In genomic region chr2:232632904-232633412, GRCh38 we compare ENCODE assay signal across 8 cellular contexts. TPM values are rescaled to one million over a fixed set of nuclear protein-coding genes. Genes with fewer than 3 reads are reported as not detected.
DNase-seq lines count a peak whose midpoint lies in the region; ATAC-seq and TF ChIP-seq lines count a peak whose summit lies in the region.

No MANE protein-coding gene starts in this region.

- H3K27ac ChIP-seq in BLaER1 (no peak overlapping the region), mesodermal cell (ENCODE audit: low read depth, low read length, severe bottlenecking) (peak overlapping the region; percentile 41), upper lobe of left lung (peak overlapping the region in 3 of 4 donors; percentile 50 to 77 (median 52))
- H3K27ac ChIP-seq in effector memory CD4-positive, alpha-beta T cell (ENCODE audit: insufficient read depth, low read length, poor library complexity, severe bottlenecking) = no peak overlapping the region

- 5 to 7% methylated on average over 35 to 39 of the region's 40 CpGs for whole genome bisulfite sequencing in mesodermal cell (ENCODE audit: insufficient coverage in 2 of 2), 2 experiments
- WGBS in upper lobe of left lung, 2 donors = 3 to 4% methylated on average over 34 to 40 of the region's 40 CpGs

- DNase-seq in MG63 = peak; percentile 5
- no peak for DNase-seq in effector memory CD4-positive, alpha-beta T cell
- peak in 1 of 2 donors; percentile 83 for DNase-seq in upper lobe of left lung

- H3K36me3 ChIP-seq in BLaER1 (no peaks in the 10 kb centered on the region), MG63 (no peaks in the 10 kb centered on the region), mesodermal cell (ENCODE audit: control insufficient read depth, insufficient read depth, low read length) (no peaks in the 10 kb centered on the region), upper lobe of left lung (no peaks in the 10 kb centered on the region)
- H3K36me3 ChIP-seq in effector memory CD4-positive, alpha-beta T cell (ENCODE audit: control insufficient read depth, insufficient read depth, low read length) = no peaks in the 10 kb centered on the region

- TF ChIP-seq EP300 in upper lobe of left lung (IDR thresholded peaks at IDR 0.05) = no peak

- H3K27me3 ChIP-seq in BLaER1 (peaks cover 63% of the 10 kb centered on the region), MG63 (peaks cover 19% of the 10 kb centered on the region), upper lobe of left lung (peaks cover 0 to 31% (median 18%) of the 10 kb centered on the region in 4 donors)
- H3K27me3 ChIP-seq in effector memory CD4-positive, alpha-beta T cell (replicated peaks; ENCODE audit: control insufficient read depth, insufficient read depth, low read length, poor library complexity, severe bottlenecking) = peaks cover 40% of the 10 kb centered on the region

- H3K4me2 ChIP-seq in BLaER1 = peak overlapping the region; percentile 97

- ATAC-seq in upper lobe of left lung (ENCODE audit: low FRiP score in 2 of 2) = peak; percentile 54 to 83
- ATAC-seq in GM21619 (IDR thresholded peaks at IDR 0.05; ENCODE audit: unreplicated experiment) = no peak
- no peak for ATAC-seq in GM19397 (IDR thresholded peaks at IDR 0.05; ENCODE audit: unreplicated experiment)
- ATAC-seq in GM21576 (IDR thresholded peaks at IDR 0.05; ENCODE audit: unreplicated experiment) = no peak

- H4K20me1 ChIP-seq in BLaER1 = peaks cover 28% of the 10 kb centered on the region; the same call in 1 of the 2 replicates

- H3K4me1 ChIP-seq in BLaER1 = peaks cover 16% of the 10 kb centered on the region
- peaks cover 18% of the 10 kb centered on the region for H3K4me1 ChIP-seq in effector memory CD4-positive, alpha-beta T cell (ENCODE audit: control insufficient read depth, insufficient read depth, low read length, poor library complexity, severe bottlenecking)
- H3K4me1 ChIP-seq in mesodermal cell (ENCODE audit: control insufficient read depth, insufficient read depth, low read length, poor library complexity, severe bottlenecking) = no peaks in the 10 kb centered on the region
- peaks cover 11 to 27% (median 25%) of the 10 kb centered on the region in 4 donors for H3K4me1 ChIP-seq in upper lobe of left lung

- peak overlapping the region; percentile 68 for H3K4me3 ChIP-seq in BLaER1
- H3K4me3 ChIP-seq in MG63 = peak overlapping the region; percentile 54
- H3K4me3 ChIP-seq in effector memory CD4-positive, alpha-beta T cell (ENCODE audit: insufficient read depth, low read depth, low read length, poor library complexity, severe bottlenecking) = peak overlapping the region; percentile 58
- H3K4me3 ChIP-seq in mesodermal cell (ENCODE audit: extremely low read depth, insufficient read depth, low read length, poor library complexity, severe bottlenecking) = peak overlapping the region; percentile 64
- peak overlapping the region; percentile 29 to 63 (median 51) for H3K4me3 ChIP-seq in upper lobe of left lung

- TF ChIP-seq CTCF in upper lobe of left lung (IDR thresholded peaks at IDR 0.05) = no peak

- no peak overlapping the region; the same call in 1 of the 2 replicates for H3K9ac ChIP-seq in BLaER1

- H3K9me3 ChIP-seq in BLaER1 = no peaks in the 10 kb centered on the region
- H3K9me3 ChIP-seq in MG63 = no peaks in the 10 kb centered on the region
- no peaks in the 10 kb centered on the region for H3K9me3 ChIP-seq in effector memory CD4-positive, alpha-beta T cell (ENCODE audit: control insufficient read depth, low read length)
- H3K9me3 ChIP-seq in mesodermal cell (ENCODE audit: control insufficient read depth, low read length) = no peaks in the 10 kb centered on the region
- H3K9me3 ChIP-seq in upper lobe of left lung = no peaks in the 10 kb centered on the region

- TF ChIP-seq POLR2A in upper lobe of left lung (IDR thresholded peaks at IDR 0.05) = no peak

RNA-seq across cellular contexts. Expression of gene EFHD1, which starts 0.4 kb away (rescaled TPM):
- not detected in 2 replicates for total RNA-seq in MG63 (2014; rRNA removed; shearing (Covaris generic); ENCODE audit: low replicate concordance)
- polyA plus RNA-seq in mesodermal cell (2013, experiment 1 of 2) = 23.6 TPM
- 15.5 TPM for polyA plus RNA-seq in mesodermal cell (2013, experiment 2 of 2)
- 10 to 100 TPM in 1 of 6 donors, 1 to 10 TPM in 5; 3.7 to 11.1 (median 5.2) TPM for total RNA-seq in upper lobe of left lung

Comparison
In these comparisons a context has a peak if more than half of its experiments do, and no peak if none do; other contexts are left out.
1. H3K27ac ChIP-seq: peak in mesodermal cell (single experiment) and upper lobe of left lung (3 of 4); none in BLaER1 (single experiment) and effector memory CD4-positive, alpha-beta T cell (single experiment).
2. ATAC-seq: peak in upper lobe of left lung (2 of 2); none in GM21619 (single experiment), GM19397 (single experiment) and GM21576 (single experiment).
3. Peak in every context shown above with its lines, with median percentiles within 50 percentile points of each other: H3K4me3 ChIP-seq.